In the genomic region with DNA sequence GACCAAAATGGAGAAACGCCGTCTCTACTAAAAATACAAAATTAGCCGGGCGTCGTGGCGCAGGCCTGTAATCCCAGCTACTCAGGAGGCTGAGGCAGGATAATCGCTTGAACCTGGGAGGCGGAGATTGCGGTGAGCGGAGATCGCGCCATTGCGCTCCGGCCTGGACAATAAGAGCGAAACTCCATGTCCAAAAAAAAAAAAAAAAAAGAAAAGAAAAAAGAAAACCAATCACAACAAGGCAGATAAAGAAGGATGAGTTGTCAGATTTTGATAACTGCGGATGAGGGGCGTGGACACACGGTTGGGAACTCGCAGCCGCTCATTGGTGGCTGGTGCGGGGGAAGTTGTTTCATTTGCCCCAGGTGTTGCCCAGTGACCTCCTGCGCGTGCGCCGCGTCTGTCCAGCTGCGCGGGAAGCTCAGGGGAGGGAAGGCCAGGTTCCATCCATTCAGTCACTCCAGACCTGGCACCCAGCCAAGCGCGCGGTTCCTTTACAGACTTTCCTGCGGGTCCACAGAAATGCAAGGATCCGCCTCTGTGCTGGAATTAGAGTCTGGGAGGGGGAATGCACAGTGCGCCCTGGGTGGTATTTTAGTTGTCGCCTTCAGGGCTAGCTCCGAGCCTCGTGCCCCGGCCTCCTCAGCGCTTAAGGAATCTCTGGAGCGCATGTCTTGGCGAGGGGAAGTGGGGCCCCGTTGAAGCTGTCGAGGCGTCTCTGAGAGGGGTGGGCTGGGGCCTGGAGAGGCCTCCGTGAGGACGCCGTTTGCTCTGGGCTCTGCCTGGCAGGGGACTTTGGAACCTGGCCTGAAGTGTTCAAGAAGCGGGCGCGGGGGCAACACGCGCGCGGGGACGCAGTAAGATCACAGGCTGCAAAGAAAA, we compare ENCODE assay signal across 8 cellular contexts. TPM values are rescaled to one million over a fixed set of nuclear protein-coding genes. Genes with fewer than 3 reads are reported as not detected.
DNase-seq lines count a peak whose midpoint lies in the region; ATAC-seq and TF ChIP-seq lines count a peak whose summit lies in the region.

No MANE protein-coding gene starts in this region.

- CTCF ChIA-PET in Caco-2 (lab: Charles Lee) = interaction anchor here (0.7 to 5.7 kb wide), 9 partner anchors 13 to 131 kb away, joined by 3 to 25 read pairs (median 6); partner anchors contain the start of genes DNAJC17, VPS18 and ZFYVE19
- CTCF ChIA-PET in activated naive CD4-positive, alpha-beta T cell treated with anti-CD3 and anti-CD28 coated beads, Interleukin-2, amount 10 ng/mL, durations not matched to agents 7 days and 5 days (lab: Charles Lee) = interaction anchor here (1.4 to 1.6 kb wide), 2 partner anchors 19 to 129 kb away, joined by 3 to 7 read pairs; no protein-coding TSS in a partner anchor

- no peak for TF ChIP-seq CTCF in Caco-2 (IDR thresholded peaks at IDR 0.05; ENCODE audit: insufficient read depth in 1 of 2, low read depth in 1 of 2, low read length in 1 of 2, severe bottlenecking in 1 of 2, unreplicated experiment in 1 of 2)
- no peak for TF ChIP-seq CTCF in glutamatergic neuron (IDR thresholded peaks at IDR 0.05; ENCODE audit: partially characterized antibody, unreplicated experiment)
- no peak for TF ChIP-seq CTCF in osteocyte (IDR thresholded peaks at IDR 0.05)

- H3K36me3 Mint-ChIP-seq in Caco-2 (ENCODE audit: insufficient read depth, unreplicated experiment) (peaks cover 24% of the 10 kb centered on the region), glutamatergic neuron (ENCODE audit: unreplicated experiment) (no peaks in the 10 kb centered on the region), osteocyte (ENCODE audit: unreplicated experiment) (no peaks in the 10 kb centered on the region)
- peaks cover 2% of the 10 kb centered on the region for H3K36me3 Mint-ChIP-seq in activated naive CD4-positive, alpha-beta T cell treated with anti-CD3 and anti-CD28 coated beads, Interleukin-2, amount 10 ng/mL, durations not matched to agents 7 days and 5 days

- H3K27ac Mint-ChIP-seq in Caco-2 (ENCODE audit: unreplicated experiment) (peak overlapping the region; percentile 90), glutamatergic neuron (ENCODE audit: unreplicated experiment) (no peak overlapping the region), osteocyte (ENCODE audit: unreplicated experiment) (peak overlapping the region; percentile 44)
- H3K27ac Mint-ChIP-seq in activated naive CD4-positive, alpha-beta T cell treated with anti-CD3 and anti-CD28 coated beads, Interleukin-2, amount 10 ng/mL, durations not matched to agents 7 days and 5 days = peak overlapping the region; percentile 92

- peak overlapping the region; percentile 86 for H3K4me3 Mint-ChIP-seq in Caco-2 (ENCODE audit: unreplicated experiment)
- H3K4me3 Mint-ChIP-seq in activated naive CD4-positive, alpha-beta T cell treated with anti-CD3 and anti-CD28 coated beads, Interleukin-2, amount 10 ng/mL, durations not matched to agents 7 days and 5 days = peak overlapping the region; percentile 74
- peak overlapping the region; percentile 79 for H3K4me3 Mint-ChIP-seq in glutamatergic neuron (ENCODE audit: unreplicated experiment)
- H3K4me3 Mint-ChIP-seq in osteocyte (ENCODE audit: unreplicated experiment) = peak overlapping the region; percentile 79

- no peaks in the 10 kb centered on the region for H3K36me3 ChIP-seq in Caco-2 (ENCODE audit: control insufficient read depth, insufficient read depth, low read length)

- no peaks in the 10 kb centered on the region for H3K9me3 Mint-ChIP-seq in Caco-2 (ENCODE audit: unreplicated experiment)
- H3K9me3 Mint-ChIP-seq in activated naive CD4-positive, alpha-beta T cell treated with anti-CD3 and anti-CD28 coated beads, Interleukin-2, amount 10 ng/mL, durations not matched to agents 7 days and 5 days = no peaks in the 10 kb centered on the region
- H3K9me3 Mint-ChIP-seq in glutamatergic neuron (ENCODE audit: unreplicated experiment) = no peaks in the 10 kb centered on the region
- no peaks in the 10 kb centered on the region for H3K9me3 Mint-ChIP-seq in osteocyte (ENCODE audit: unreplicated experiment)

- POLR2A ChIA-PET in Caco-2 (lab: Charles Lee) = interaction anchor here (0.6 to 1.7 kb wide), 8 partner anchors 9 to 198 kb away, joined by 3 to 10 read pairs (median 5); partner anchors contain the start of genes CHAC1, DNAJC17, RAD51 and RMDN3

- H3K27me3 ChIP-seq in Caco-2 (replicated peaks; ENCODE audit: control insufficient read depth, insufficient read depth, low read length) = no peaks in the 10 kb centered on the region

- H3K4me3 ChIP-seq in Caco-2 (ENCODE audit: low read depth, low read length) = peak overlapping the region; percentile 92

- no peaks in the 10 kb centered on the region for H3K9me3 ChIP-seq in Caco-2

- no peaks in the 10 kb centered on the region for H3K27me3 Mint-ChIP-seq in Caco-2 (ENCODE audit: insufficient read depth, unreplicated experiment)
- peaks cover 19% of the 10 kb centered on the region for H3K27me3 Mint-ChIP-seq in activated naive CD4-positive, alpha-beta T cell treated with anti-CD3 and anti-CD28 coated beads, Interleukin-2, amount 10 ng/mL, durations not matched to agents 7 days and 5 days
- peaks cover 9% of the 10 kb centered on the region for H3K27me3 Mint-ChIP-seq in glutamatergic neuron (ENCODE audit: unreplicated experiment)
- H3K27me3 Mint-ChIP-seq in osteocyte (ENCODE audit: unreplicated experiment) = peaks cover 4% of the 10 kb centered on the region

- intact Hi-C loops in Caco-2 (cut with micrococcal nuclease; ENCODE audit: unreplicated experiment) = loop anchor here (1.0 to 10.0 kb wide), 2 partner anchors 8 to 198 kb away; partner anchors contain the start of genes CCDC32, RMDN3 and RPUSD2

- BruUV-seq in Caco-2 (replicated peaks; lab: Mats Ljungman, UMichigan) = TSS peak; percentile 77

- DNase-seq in Caco-2 (peak; percentile 88 to 91), NCI-H748 treated with DMSO at 0.1 percent for 48 hours (lab: John Stamatoyannopoulos, UW) (peak; percentile 63), glutamatergic neuron (peak; percentile 40), osteocyte (ENCODE audit: extremely low spot score, unreplicated experiment) (no peak), HPDE6-E6E7 (ENCODE audit: extremely low spot score) (no peak), amniotic stem cell (lab: John Stamatoyannopoulos, UW) (no peak)
- DNase-seq in activated naive CD4-positive, alpha-beta T cell treated with anti-CD3 and anti-CD28 coated beads, Interleukin-2, amount 10 ng/mL, durations not matched to agents 7 days and 5 days = peak; percentile 65

- ATAC-seq in HG02642 (IDR thresholded peaks at IDR 0.05; ENCODE audit: poor library complexity, unreplicated experiment) = peak; percentile 3

- peaks cover 7% of the 10 kb centered on the region; the same call in 1 of the 2 replicates for H3K4me1 ChIP-seq in Caco-2

- H3K4me1 Mint-ChIP-seq in Caco-2 (ENCODE audit: low read depth, unreplicated experiment) (peaks cover 11% of the 10 kb centered on the region), glutamatergic neuron (ENCODE audit: low read depth, unreplicated experiment) (peaks cover 9% of the 10 kb centered on the region), osteocyte (ENCODE audit: unreplicated experiment) (peaks cover 34% of the 10 kb centered on the region)
- H3K4me1 Mint-ChIP-seq in activated naive CD4-positive, alpha-beta T cell treated with anti-CD3 and anti-CD28 coated beads, Interleukin-2, amount 10 ng/mL, durations not matched to agents 7 days and 5 days = peaks cover 34% of the 10 kb centered on the region

RNA-seq across cellular contexts. Expression of gene GCHFR, which starts 0.7 kb away (rescaled TPM):
- total RNA-seq in Caco-2 (2022) = 54.4 and 59.2 TPM in 2 replicates
- 5.0 TPM for total RNA-seq in glutamatergic neuron (ENCODE audit: unreplicated experiment)
- total RNA-seq in osteocyte = 3.8 and 5.1 TPM in 2 replicates

RNA-seq across cellular contexts. Expression of gene C15orf62, which starts 6.6 kb away (rescaled TPM):
- 0.91 and 1.3 TPM in 2 replicates for total RNA-seq in Caco-2 (2022)
- 0.17 TPM for total RNA-seq in glutamatergic neuron (ENCODE audit: unreplicated experiment)
- not detected in 2 replicates for total RNA-seq in osteocyte

RNA-seq across cellular contexts. Expression of gene RMDN3, which starts 8.1 kb away (rescaled TPM):
- total RNA-seq in Caco-2 (2022) (46.3 and 48.0 TPM in 2 replicates), glutamatergic neuron (ENCODE audit: unreplicated experiment) (37.1 TPM), osteocyte (30.2 and 35.6 TPM in 2 replicates)

RNA-seq across cellular contexts. Expression of gene ZFYVE19, which starts 43.7 kb away (rescaled TPM):
- total RNA-seq in Caco-2 (2022) (26.7 and 26.9 TPM in 2 replicates), glutamatergic neuron (ENCODE audit: unreplicated experiment) (11.8 TPM), osteocyte (21.1 and 23.6 TPM in 2 replicates)

RNA-seq across cellular contexts. Expression of gene DNAJC17, which starts 44.1 kb away (rescaled TPM):
- total RNA-seq in Caco-2 (2022) (26.3 and 30.1 TPM in 2 replicates), glutamatergic neuron (ENCODE audit: unreplicated experiment) (43.2 TPM), osteocyte (38.1 and 39.8 TPM in 2 replicates)

Comparison
In these comparisons a context has a peak if more than half of its experiments do, and no peak if none do; other contexts are left out.
1. DNase-seq: peak in Caco-2 (2 of 2), NCI-H748 treated with DMSO at 0.1 percent for 48 hours (single experiment), activated naive CD4-positive, alpha-beta T cell treated with anti-CD3 and anti-CD28 coated beads, Interleukin-2, amount 10 ng/mL, durations not matched to agents 7 days and 5 days (single experiment) and glutamatergic neuron (single experiment); none in osteocyte (single experiment), HPDE6-E6E7 (single experiment) and amniotic stem cell (single experiment).
2. Peak in every context shown above with its lines, with median percentiles within 50 percentile points of each other: H3K4me3 Mint-ChIP-seq.